Comparison of ENCODE assay signal across 17 cellular contexts in the genomic region with DNA sequence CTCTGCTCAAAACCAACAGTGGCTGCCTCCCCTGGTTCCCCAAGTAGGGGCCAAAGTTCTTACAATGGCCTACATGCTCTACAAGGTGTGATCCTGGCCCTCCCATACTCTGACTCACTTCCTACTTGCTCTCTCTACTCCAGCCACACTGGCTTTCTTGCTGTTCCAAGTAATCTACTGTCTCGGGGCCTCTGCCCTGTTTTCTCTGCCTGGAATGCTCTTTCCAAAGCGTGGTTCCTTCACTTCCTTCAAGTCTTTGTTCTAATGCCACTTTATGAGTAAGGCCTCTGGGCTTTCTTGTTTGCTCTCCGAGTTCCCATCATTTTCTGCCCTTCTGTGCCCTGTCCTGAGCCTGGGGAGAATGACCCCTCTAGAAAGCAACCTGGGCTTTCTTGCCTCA. TPM values are rescaled to one million over a fixed set of nuclear protein-coding genes. Genes with fewer than 3 reads are reported as not detected.
DNase-seq lines count a peak whose midpoint lies in the region; ATAC-seq and TF ChIP-seq lines count a peak whose summit lies in the region.
"Had no signal": no experiment of that assay in that cellular context is flagged by ENCODE, and none has a peak within 500 bp of the region (broad histone marks: within the 10 kb centered on the region; RNA-seq: fewer than 3 reads in every experiment).

No MANE protein-coding gene starts in this region.

- no peak overlapping the region for H3K27ac ChIP-seq in esophagus muscularis mucosa (replicated peaks in 1 of 4)
- H3K27ac ChIP-seq: colonic mucosa had no signal

- DNase-seq in EH (ENCODE audit: low read depth) (peak; percentile 68), MG63 (peak; percentile 48), dermis blood vessel endothelial cell (peak; percentile 8), mucosa of descending colon (no peak), esophagus muscularis mucosa (ENCODE audit: extremely low spot score) (no peak), activated gamma-delta T cell treated with Interleukin-2 at 50 U/mL for 16 hours (no peak)
- DNase-seq in central memory CD4-positive, alpha-beta T cell, result no peak
- DNase-seq: C1 segment of cervical spinal cord; colonic mucosa; HCEC 1CT; NCI-H1417; NCI-H526; retina; stimulated activated CD4-positive, alpha-beta T cell treated with anti-CD3 and anti-CD28 coated beads, Interleukin-4, amount 100 ng/mL, for 24 hours; stimulated activated naive CD4-positive, alpha-beta T cell treated with Interleukin-2 at 50 U/mL for 16 hours had no signal

- H3K27me3 ChIP-seq in MG63 (no peaks in the 10 kb centered on the region), esophagus muscularis mucosa (peaks cover 8 to 46% (median 34%) of the 10 kb centered on the region in 4 donors)

- no peak overlapping the region for H3K4me3 ChIP-seq in MG63
- no peak overlapping the region for H3K4me3 ChIP-seq in mucosa of descending colon
- no peak overlapping the region for H3K4me3 ChIP-seq in esophagus muscularis mucosa
- H3K4me3 ChIP-seq: colonic mucosa had no signal

- WGBS in esophagus muscularis mucosa, result 81% methylated on average over 3 of the region's 3 CpGs

- no peaks in the 10 kb centered on the region for H3K9me3 ChIP-seq in MG63
- H3K9me3 ChIP-seq in mucosa of descending colon, result no peaks in the 10 kb centered on the region
- no peaks in the 10 kb centered on the region for H3K9me3 ChIP-seq in esophagus muscularis mucosa
- H3K9me3 ChIP-seq: colonic mucosa had no signal

- TF ChIP-seq CTCF in mucosa of descending colon (IDR thresholded peaks at IDR 0.05), result no peak
- no peak for TF ChIP-seq CTCF in esophagus muscularis mucosa (IDR thresholded peaks at IDR 0.05)

- H3K4me1 ChIP-seq in mucosa of descending colon (ENCODE audit: low read depth) (peaks cover 25% of the 10 kb centered on the region), esophagus muscularis mucosa (peaks cover 14 to 34% (median 25%) of the 10 kb centered on the region in 4 donors)

- TF ChIP-seq POLR2A in esophagus muscularis mucosa (IDR thresholded peaks at IDR 0.05; ENCODE audit: low read depth), result no peak

- no peaks in the 10 kb centered on the region for H3K36me3 ChIP-seq in MG63
- no peaks in the 10 kb centered on the region for H3K36me3 ChIP-seq in mucosa of descending colon (ENCODE audit: low read depth)
- H3K36me3 ChIP-seq in esophagus muscularis mucosa, result no peaks in the 10 kb centered on the region
- H3K36me3 ChIP-seq: colonic mucosa had no signal

- TF ChIP-seq EP300 in esophagus muscularis mucosa (IDR thresholded peaks at IDR 0.05), result no peak

- intact Hi-C loops in mucosa of descending colon (cut with DNase I, micrococcal nuclease) (no loop called here), esophagus muscularis mucosa (cut with DNase I) (no loop called here)

- ATAC-seq in mucosa of descending colon, result peak; percentile 57
- no peak for ATAC-seq in HG02981 (IDR thresholded peaks at IDR 0.05; ENCODE audit: unreplicated experiment)

RNA-seq across cellular contexts. Expression of a gene that starts 4.1 kb away (rescaled TPM):
- not detected in 2 replicates for total RNA-seq in MG63 (2014; rRNA removed; shearing (Covaris generic); ENCODE audit: low replicate concordance)
- total RNA-seq in dermis blood vessel endothelial cell, result 0.19 and 0.85 TPM in 2 replicates
- total RNA-seq in mucosa of descending colon, result under 1 TPM; 0.22 to 0.77 (median 0.38) TPM
- under 1 TPM in 3 of 4 donors, not detected in 1; 0.19 to 0.83 (median 0.75) TPM for total RNA-seq in esophagus muscularis mucosa
- total RNA-seq: activated CD8-positive, alpha-beta memory T cell treated with anti-CD3 and anti-CD28 coated beads for 36 hours had no signal

Comparison
In these comparisons a context has a peak if more than half of its experiments do, and no peak if none do; other contexts are left out.
1. DNase-seq: peak in EH (single experiment), MG63 (single experiment) and dermis blood vessel endothelial cell (single experiment); none in mucosa of descending colon (0 of 3), esophagus muscularis mucosa (single experiment), central memory CD4-positive, alpha-beta T cell (single experiment) and activated gamma-delta T cell treated with Interleukin-2 at 50 U/mL for 16 hours (single experiment).